ENCODE assay signal across 6 cellular contexts in genomic region chr2:24372033-24372432, GRCh38.
"Had no signal": no experiment of that assay in that cellular context is flagged by ENCODE, and none has a peak within 500 bp of the region (broad histone marks: within the 10 kb centered on the region; RNA-seq: fewer than 3 reads in every experiment).

No MANE protein-coding gene starts in this region.

- DNase-seq: IMR-90, KBM-7, KG1 had no signal

- FAIRE-seq: HTR-8/SVneo had no signal

- H3K9ac ChIP-seq: KMS-11 had no signal

- H3K27ac ChIP-seq: HL-60, KMS-11 had no signal

- H3K4me2 ChIP-seq: KMS-11 had no signal
